In the genomic region with DNA sequence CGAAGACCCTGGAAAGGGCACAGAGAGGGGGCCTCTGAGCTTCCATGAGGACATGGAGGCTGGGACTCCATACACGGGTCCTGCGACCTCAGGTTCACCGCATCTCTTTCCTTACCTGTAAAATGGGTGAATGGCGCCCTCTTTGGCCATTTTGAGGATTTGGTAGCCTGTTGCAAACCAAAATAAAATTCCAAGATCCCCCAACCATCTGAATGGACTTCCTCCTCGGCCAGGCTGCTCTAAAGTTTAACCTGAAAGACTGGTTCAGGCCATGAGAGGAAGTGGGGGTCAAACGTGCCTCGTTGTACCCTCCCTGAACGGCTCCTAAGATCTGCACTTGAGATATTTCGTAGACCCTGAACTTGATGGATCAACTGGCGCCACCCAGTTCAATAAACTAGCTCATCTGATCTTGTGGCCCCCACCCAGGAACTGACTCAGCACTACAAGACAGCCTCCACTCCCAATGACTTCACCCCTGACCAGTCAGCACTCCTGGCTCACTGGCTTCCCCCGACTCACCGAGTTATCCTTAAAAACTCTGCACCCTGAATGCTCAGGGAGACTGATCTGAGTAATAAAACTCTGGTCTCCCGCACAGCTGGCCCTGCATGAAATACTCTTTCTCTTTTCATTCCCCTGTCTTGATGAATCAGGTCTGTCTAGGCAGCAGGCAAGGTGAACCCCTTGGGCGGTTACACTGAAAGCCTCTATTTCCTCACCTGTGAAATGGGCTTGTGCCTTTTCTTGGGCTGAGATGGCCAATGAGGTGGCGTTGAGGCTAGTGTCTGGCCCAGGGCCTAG, we compare ENCODE assay signal across 1 cellular context.
TF ChIP-seq lines count a peak whose summit lies in the region.

No MANE protein-coding gene starts in this region.

TF ChIP-seq in HCT116, 20 proteins besides CTCF, POLR2A, EP300 and RAD21 (continued from another document):
- TF ChIP-seq, protein P1, sequence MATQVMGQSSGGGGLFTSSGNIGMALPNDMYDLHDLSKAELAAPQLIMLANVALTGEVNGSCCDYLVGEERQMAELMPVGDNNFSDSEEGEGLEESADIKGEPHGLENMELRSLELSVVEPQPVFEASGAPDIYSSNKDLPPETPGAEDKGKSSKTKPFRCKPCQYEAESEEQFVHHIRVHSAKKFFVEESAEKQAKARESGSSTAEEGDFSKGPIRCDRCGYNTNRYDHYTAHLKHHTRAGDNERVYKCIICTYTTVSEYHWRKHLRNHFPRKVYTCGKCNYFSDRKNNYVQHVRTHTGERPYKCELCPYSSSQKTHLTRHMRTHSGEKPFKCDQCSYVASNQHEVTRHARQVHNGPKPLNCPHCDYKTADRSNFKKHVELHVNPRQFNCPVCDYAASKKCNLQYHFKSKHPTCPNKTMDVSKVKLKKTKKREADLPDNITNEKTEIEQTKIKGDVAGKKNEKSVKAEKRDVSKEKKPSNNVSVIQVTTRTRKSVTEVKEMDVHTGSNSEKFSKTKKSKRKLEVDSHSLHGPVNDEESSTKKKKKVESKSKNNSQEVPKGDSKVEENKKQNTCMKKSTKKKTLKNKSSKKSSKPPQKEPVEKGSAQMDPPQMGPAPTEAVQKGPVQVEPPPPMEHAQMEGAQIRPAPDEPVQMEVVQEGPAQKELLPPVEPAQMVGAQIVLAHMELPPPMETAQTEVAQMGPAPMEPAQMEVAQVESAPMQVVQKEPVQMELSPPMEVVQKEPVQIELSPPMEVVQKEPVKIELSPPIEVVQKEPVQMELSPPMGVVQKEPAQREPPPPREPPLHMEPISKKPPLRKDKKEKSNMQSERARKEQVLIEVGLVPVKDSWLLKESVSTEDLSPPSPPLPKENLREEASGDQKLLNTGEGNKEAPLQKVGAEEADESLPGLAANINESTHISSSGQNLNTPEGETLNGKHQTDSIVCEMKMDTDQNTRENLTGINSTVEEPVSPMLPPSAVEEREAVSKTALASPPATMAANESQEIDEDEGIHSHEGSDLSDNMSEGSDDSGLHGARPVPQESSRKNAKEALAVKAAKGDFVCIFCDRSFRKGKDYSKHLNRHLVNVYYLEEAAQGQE (IDR thresholded peaks at IDR 0.05; ENCODE audit: low read depth): no peak
- no peak for TF ChIP-seq ZNF274 (IDR thresholded peaks at IDR 0.05; ENCODE audit: low read depth, low read length)
- TF ChIP-seq CEBPB (IDR thresholded peaks at IDR 0.05; ENCODE audit: low read depth): no peak
- TF ChIP-seq, protein P2, sequence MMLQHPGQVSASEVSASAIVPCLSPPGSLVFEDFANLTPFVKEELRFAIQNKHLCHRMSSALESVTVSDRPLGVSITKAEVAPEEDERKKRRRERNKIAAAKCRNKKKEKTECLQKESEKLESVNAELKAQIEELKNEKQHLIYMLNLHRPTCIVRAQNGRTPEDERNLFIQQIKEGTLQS (IDR thresholded peaks at IDR 0.05): no peak
- TF ChIP-seq JUND (IDR thresholded peaks at IDR 0.05): no peak
- TF ChIP-seq, protein P3, sequence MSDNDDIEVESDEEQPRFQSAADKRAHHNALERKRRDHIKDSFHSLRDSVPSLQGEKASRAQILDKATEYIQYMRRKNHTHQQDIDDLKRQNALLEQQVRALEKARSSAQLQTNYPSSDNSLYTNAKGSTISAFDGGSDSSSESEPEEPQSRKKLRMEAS (IDR thresholded peaks at IDR 0.05): no peak
- no peak for TF ChIP-seq ELF1 (IDR thresholded peaks at IDR 0.05; ENCODE audit: borderline replicate concordance, low read depth)
- TF ChIP-seq EGR1 (IDR thresholded peaks at IDR 0.05; ENCODE audit: low read depth): no peak
- no peak for TF ChIP-seq SRF (IDR thresholded peaks at IDR 0.05; ENCODE audit: low read depth)
- no peak for TF ChIP-seq FOSL1 (IDR thresholded peaks at IDR 0.05; ENCODE audit: low read depth)
- no peak for TF ChIP-seq TCF7L2 (IDR thresholded peaks at IDR 0.05; ENCODE audit: borderline replicate concordance, extremely low read depth, insufficient read depth, insufficient read length)
